16 cellular contexts compared by ENCODE assay signal in genomic region chr7:158316466-158317031, GRCh38.
"Had no signal": no experiment of that assay in that cellular context is flagged by ENCODE, and none has a peak within 500 bp of the region (broad histone marks: within the 10 kb centered on the region; RNA-seq: fewer than 3 reads in every experiment).

No MANE protein-coding gene starts in this region.

- H3K36me3 ChIP-seq: WERI-Rb-1 had no signal

- H3K27ac Mint-ChIP-seq: activated naive CD4-positive, alpha-beta T cell treated with anti-CD3 and anti-CD28 coated beads, Interleukin-2, amount 10 ng/mL, durations not matched to agents 7 days and 5 days; activated T-cell treated with anti-CD3 and anti-CD28 coated beads, Interleukin-2, amount 50 U/mL, for 72 hours; dendritic cell treated with granulocyte-macrophage colony-stimulating factor and Interleukin-4, amounts not matched to agents 40 ng/mL and 50 ng/mL, for 4 days; memory B cell; progenitor cell of endocrine pancreas; T-cell had no signal

- H3K4me3 Mint-ChIP-seq: activated naive CD4-positive, alpha-beta T cell treated with anti-CD3 and anti-CD28 coated beads, Interleukin-2, amount 10 ng/mL, durations not matched to agents 7 days and 5 days; activated T-cell treated with anti-CD3 and anti-CD28 coated beads, Interleukin-2, amount 50 U/mL, for 72 hours; dendritic cell treated with granulocyte-macrophage colony-stimulating factor and Interleukin-4, amounts not matched to agents 40 ng/mL and 50 ng/mL, for 4 days; memory B cell; T-cell had no signal

- H3K27ac ChIP-seq: foreskin keratinocyte, WERI-Rb-1 had no signal

- H3K36me3 Mint-ChIP-seq: activated naive CD4-positive, alpha-beta T cell treated with anti-CD3 and anti-CD28 coated beads, Interleukin-2, amount 10 ng/mL, durations not matched to agents 7 days and 5 days; memory B cell; T-cell had no signal

- H3K27me3 ChIP-seq: foreskin keratinocyte had no signal

- H3K4me1 ChIP-seq: foreskin keratinocyte had no signal

- DNase-seq: activated CD4-positive, alpha-beta T cell treated with anti-CD3 and anti-CD28 coated beads for 1 hour; activated effector memory CD4-positive, alpha-beta T cell treated with anti-CD3 and anti-CD28 coated beads, Interleukin-2, amount 50 U/mL, for 16 hours; activated naive CD4-positive, alpha-beta T cell treated with anti-CD3 and anti-CD28 coated beads, Interleukin-2, amount 10 ng/mL, durations not matched to agents 7 days and 5 days; activated T-cell treated with anti-CD3 and anti-CD28 coated beads, Interleukin-2, amount 50 U/mL, for 72 hours; effector CD8-positive, alpha-beta T cell; foreskin keratinocyte; hippocampal formation; left colon; stimulated activated CD4-positive, alpha-beta T cell treated with anti-CD3 and anti-CD28 coated beads, Interleukin-4, amount 100 ng/mL, for 24 hours; stimulated activated naive CD4-positive, alpha-beta T cell treated with Interleukin-2 at 50 U/mL for 16 hours; T-cell; WERI-Rb-1 had no signal

- ATAC-seq: activated T-cell treated with anti-CD3 and anti-CD28 coated beads, Interleukin-2, amount 50 U/mL, for 72 hours; foreskin keratinocyte; left colon; T-cell had no signal

- H3K4me1 Mint-ChIP-seq: activated naive CD4-positive, alpha-beta T cell treated with anti-CD3 and anti-CD28 coated beads, Interleukin-2, amount 10 ng/mL, durations not matched to agents 7 days and 5 days; memory B cell; nephron had no signal
